Comparison of ENCODE assay signal across 21 cellular contexts in the genomic region with DNA sequence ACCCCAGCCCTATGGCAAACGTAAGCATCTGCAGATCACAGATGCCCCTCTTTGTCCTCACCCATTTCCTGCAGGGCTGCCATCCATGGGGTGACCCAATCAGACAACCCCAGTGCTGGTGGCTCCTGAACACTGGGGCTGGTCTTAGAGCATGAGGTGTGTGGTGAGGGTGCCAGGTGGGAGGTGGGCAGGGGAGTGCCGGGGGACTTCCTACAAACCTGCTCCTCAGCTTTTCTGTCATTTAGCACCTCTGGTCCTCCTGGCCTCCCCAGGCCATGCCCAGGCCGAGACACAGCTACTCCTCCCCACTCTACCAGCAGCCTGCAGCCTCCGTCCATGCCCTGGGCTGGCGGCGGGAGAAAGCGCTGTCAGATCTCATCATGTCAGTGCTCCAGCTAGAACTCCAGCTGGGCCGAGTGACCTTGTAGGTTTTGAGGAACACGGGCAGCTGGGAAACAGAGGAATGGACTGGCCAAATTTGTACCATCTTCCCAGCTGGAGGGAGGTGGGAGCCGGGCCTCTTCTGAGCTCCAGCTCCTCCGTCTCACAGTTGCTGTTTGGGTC.
"Had no signal": no experiment of that assay in that cellular context is flagged by ENCODE, and none has a peak within 500 bp of the region (broad histone marks: within the 10 kb centered on the region; RNA-seq: fewer than 3 reads in every experiment).

No MANE protein-coding gene starts in this region.

- H3K4me3 ChIP-seq: MG63, SJSA1, SK-N-MC had no signal

- H3K36me3 ChIP-seq: MG63, SJSA1 had no signal

- H3K4me1 ChIP-seq: SJSA1 had no signal

- H3K9me3 ChIP-seq: MG63, SJSA1 had no signal

- H3K27me3 ChIP-seq: SJSA1 had no signal

- ATAC-seq: HepG2 had no signal

- H3K27ac ChIP-seq: SJSA1, SK-N-MC had no signal

- DNase-seq: IMR-90, Karpas-422, KG1, MG63, NCI-H1092, NCI-H1105 treated with DMSO at 0.1 percent for 48 hours, NCI-H1417 treated with DMSO at 0.1 percent for 48 hours, NCI-H146, NCI-H1694 treated with DMSO at 0.1 percent for 48 hours, NCI-H1930, NCI-H2081, NCI-H2107, NCI-H2227 treated with DMSO at 0.1 percent for 48 hours, NCI-H524, NCI-H748 treated with DMSO at 0.1 percent for 48 hours, Right ventricle myocardium superior, RPMI8226, SIG-M5 had no signal
